20 cellular contexts compared by ENCODE assay signal in the genomic region with DNA sequence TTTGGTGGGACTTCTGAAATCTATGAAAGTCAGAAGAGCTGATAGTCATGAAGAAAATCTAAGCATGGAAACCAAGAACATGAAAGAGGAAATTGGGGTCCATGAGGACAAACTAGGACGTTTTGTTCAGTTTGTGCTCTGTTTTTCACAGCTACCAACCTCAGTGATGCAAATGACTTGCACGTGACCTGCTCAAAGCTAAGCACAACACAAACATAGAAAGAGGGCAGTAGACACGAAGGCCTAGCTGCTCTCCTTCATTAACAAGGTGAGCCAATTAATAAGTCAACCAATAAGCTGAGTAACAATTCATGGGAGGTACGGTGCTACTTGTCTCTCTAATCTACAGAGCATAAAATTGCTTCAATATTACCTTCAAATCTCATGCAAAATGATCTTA.
"Had no signal": no experiment of that assay in that cellular context is flagged by ENCODE, and none has a peak within 500 bp of the region (broad histone marks: within the 10 kb centered on the region; RNA-seq: fewer than 3 reads in every experiment).

No MANE protein-coding gene starts in this region.

- ATAC-seq: activated CD4-positive, CD25-positive, alpha-beta regulatory T cell treated with anti-CD3 and anti-CD28 coated beads, Interleukin-2, amount 50 U/mL, for 24 hours; activated T-helper 17 cell treated with anti-CD3 and anti-CD28 coated beads, Interleukin-2, amount 50 U/mL, for 72 hours; SK-N-SH treated with all-trans-retinoic acid at 6 μM for 48 hours had no signal

- H3K4me2 ChIP-seq: KMS-11 had no signal

- H3K4me1 ChIP-seq: SJSA1 had no signal

- H3K9me3 ChIP-seq: SJSA1 had no signal

- DNase-seq: activated CD4-positive, alpha-beta T cell treated with anti-CD3 and anti-CD28 coated beads for 4 hours; activated CD4-positive, alpha-beta T cell treated with anti-CD3 and anti-CD28 coated beads, Interleukin-2, amount 50 U/mL, for 48 hours; activated gamma-delta T cell; activated naive CD4-positive, alpha-beta T cell treated with anti-CD3 and anti-CD28 coated beads for 36 hours; activated T-cell treated with anti-CD3 and anti-CD28 coated beads for 4 hours; activated T-cell treated with anti-CD3 and anti-CD28 coated beads, Interleukin-2, amount 50 U/mL, for 48 hours; amygdala; MM.1S; NCI-H1105 treated with DMSO at 0.1 percent for 48 hours; NCI-H1436 treated with DMSO at 0.1 percent for 48 hours; NCI-H187; NCI-H2081; NCI-H510A treated with DMSO at 0.1 percent for 48 hours; SHP77; SW 1271 had no signal

- H3K36me3 ChIP-seq: SJSA1 had no signal

- H3K27me3 ChIP-seq: SJSA1 had no signal

- H3K27ac ChIP-seq: KMS-11, SJSA1 had no signal

- H3K4me3 ChIP-seq: SJSA1 had no signal
